7 cellular contexts compared by ENCODE assay signal in genomic region chr20:62237772-62238568, GRCh38.
DNase-seq lines count a peak whose midpoint lies in the region; ATAC-seq, FAIRE-seq and TF ChIP-seq lines count a peak whose summit lies in the region.

Gene OSBPL2 (plus strand): TSS chr20:62238521. CDS start chr20:62256185, 17,664 bp downstream.

- no peak for TF ChIP-seq CTCF in astrocyte of the cerebellum (IDR thresholded peaks at IDR 0.05; ENCODE audit: low read depth, low read length, missing control alignments)

- H3K4me3 ChIP-seq in astrocyte of the cerebellum (ENCODE audit: low read depth, low read length), result peak within 1 kb of the TSS; percentile 64

- DNase-seq in GM18507 (ENCODE audit: extremely low spot score, insufficient read length, low read depth) (peak; percentile 100), NCI-H2029 treated with DMSO at 0.1 percent for 48 hours (lab: John Stamatoyannopoulos, UW) (peak; percentile 95), T-helper 9 cell (peak; percentile 100), astrocyte of the cerebellum (ENCODE audit: low read depth) (peak; percentile 87), hepatic stellate cell (ENCODE audit: low spot score) (peak; percentile 100), retina (peak; percentile 99)

- peak; percentile 98 for ATAC-seq in HG02981 (IDR thresholded peaks at IDR 0.05; ENCODE audit: unreplicated experiment)

- FAIRE-seq in GM18507 (lab: Jason Lieb, UNC), result peak; percentile 100

- in situ Hi-C loops in astrocyte of the cerebellum (cut with HindIII; ENCODE audit: low sequenced_read_pairs), result no loop called here

Comparison
In these comparisons a context has a peak if more than half of its experiments do, and no peak if none do; other contexts are left out.
1. Peak in every context shown above with its lines: DNase-seq, ATAC-seq and H3K4me3 ChIP-seq.